2 cellular contexts compared by ENCODE assay signal in genomic region chr15:68201879-68202261, GRCh38.
TF ChIP-seq lines count a peak whose summit lies in the region.

No MANE protein-coding gene starts in this region.

TF ChIP-seq in SK-N-SH, 30 proteins besides CTCF, POLR2A, EP300 and RAD21 (continued from another document):
- TF ChIP-seq EZH2phosphoT487 (IDR thresholded peaks at IDR 0.05; ENCODE audit: borderline replicate concordance, low read depth) (no peak), NRF1 (IDR thresholded peaks at IDR 0.05; ENCODE audit: low read depth, low read length) (no peak), MEF2A (IDR thresholded peaks at IDR 0.05; ENCODE audit: borderline replicate concordance, low read depth) (no peak), ZBTB33 (IDR thresholded peaks at IDR 0.05; ENCODE audit: borderline replicate concordance, low read depth) (no peak)

TF ChIP-seq in SK-N-SH treated with all-trans-retinoic acid at 6 μM for 48 hours, 23 proteins besides CTCF, POLR2A, EP300 and RAD21 (continued from another document):
- TF ChIP-seq, protein P1, sequence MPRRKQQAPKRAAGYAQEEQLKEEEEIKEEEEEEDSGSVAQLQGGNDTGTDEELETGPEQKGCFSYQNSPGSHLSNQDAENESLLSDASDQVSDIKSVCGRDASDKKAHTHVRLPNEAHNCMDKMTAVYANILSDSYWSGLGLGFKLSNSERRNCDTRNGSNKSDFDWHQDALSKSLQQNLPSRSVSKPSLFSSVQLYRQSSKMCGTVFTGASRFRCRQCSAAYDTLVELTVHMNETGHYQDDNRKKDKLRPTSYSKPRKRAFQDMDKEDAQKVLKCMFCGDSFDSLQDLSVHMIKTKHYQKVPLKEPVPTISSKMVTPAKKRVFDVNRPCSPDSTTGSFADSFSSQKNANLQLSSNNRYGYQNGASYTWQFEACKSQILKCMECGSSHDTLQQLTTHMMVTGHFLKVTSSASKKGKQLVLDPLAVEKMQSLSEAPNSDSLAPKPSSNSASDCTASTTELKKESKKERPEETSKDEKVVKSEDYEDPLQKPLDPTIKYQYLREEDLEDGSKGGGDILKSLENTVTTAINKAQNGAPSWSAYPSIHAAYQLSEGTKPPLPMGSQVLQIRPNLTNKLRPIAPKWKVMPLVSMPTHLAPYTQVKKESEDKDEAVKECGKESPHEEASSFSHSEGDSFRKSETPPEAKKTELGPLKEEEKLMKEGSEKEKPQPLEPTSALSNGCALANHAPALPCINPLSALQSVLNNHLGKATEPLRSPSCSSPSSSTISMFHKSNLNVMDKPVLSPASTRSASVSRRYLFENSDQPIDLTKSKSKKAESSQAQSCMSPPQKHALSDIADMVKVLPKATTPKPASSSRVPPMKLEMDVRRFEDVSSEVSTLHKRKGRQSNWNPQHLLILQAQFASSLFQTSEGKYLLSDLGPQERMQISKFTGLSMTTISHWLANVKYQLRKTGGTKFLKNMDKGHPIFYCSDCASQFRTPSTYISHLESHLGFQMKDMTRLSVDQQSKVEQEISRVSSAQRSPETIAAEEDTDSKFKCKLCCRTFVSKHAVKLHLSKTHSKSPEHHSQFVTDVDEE (CRISPR knock-in tag; IDR thresholded peaks at IDR 0.05), result no peak
- no peak for TF ChIP-seq ZNF565 (CRISPR knock-in tag; conservative IDR thresholded peaks at IDR 0.05; ENCODE audit: low read depth)
- TF ChIP-seq ZFP3 (CRISPR knock-in tag; IDR thresholded peaks at IDR 0.05), result no peak
